1 cellular context compared by ENCODE assay signal in the genomic region with DNA sequence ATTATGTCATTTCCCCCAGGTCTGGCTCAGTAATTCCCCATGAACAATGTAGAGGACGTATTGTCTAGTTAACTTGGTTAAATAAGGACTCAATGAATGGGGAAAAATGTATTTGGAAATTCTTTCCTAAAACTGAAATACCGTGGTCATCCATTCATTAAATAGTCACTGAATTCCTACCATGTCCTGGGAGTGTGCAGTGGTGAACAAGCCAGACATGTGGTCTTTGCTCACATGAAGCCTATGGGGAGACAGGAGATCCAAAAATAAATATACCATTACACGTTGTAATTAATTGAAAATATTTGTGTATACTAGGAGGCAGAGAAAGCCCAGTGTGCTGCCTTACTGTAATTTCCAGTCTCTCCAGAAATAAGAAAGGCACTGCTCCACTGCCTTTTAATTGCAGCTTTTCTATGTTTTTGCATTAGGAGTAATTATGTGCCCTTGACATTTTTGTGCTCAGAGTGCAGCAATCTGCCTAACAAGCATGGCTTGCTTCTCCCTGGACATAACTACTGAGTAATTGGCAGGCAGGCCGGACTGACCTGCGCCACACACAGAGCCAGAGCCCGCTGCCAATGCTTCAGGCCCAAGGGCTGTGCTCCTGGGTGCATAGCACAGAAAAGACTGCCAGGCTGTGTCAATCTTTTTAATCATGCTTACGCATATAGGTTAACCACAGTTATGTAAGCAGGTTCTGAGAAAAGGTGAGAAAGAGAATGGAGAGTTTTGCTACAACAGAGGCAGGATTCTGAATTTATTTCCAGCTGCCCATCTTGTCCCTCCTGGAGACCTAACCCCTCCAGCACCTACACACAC.
TF ChIP-seq lines count a peak whose summit lies in the region.

No MANE protein-coding gene starts in this region.

TF ChIP-seq in WTC11, 78 proteins besides CTCF, POLR2A, EP300 and RAD21 (continued from another document):
- TF ChIP-seq PRDM15 (CRISPR knock-in tag; IDR thresholded peaks at IDR 0.05) (no peak), FOXK1 (CRISPR knock-in tag; IDR thresholded peaks at IDR 0.05) (no peak), JAZF1 (CRISPR knock-in tag; IDR thresholded peaks at IDR 0.05) (no peak), NFE2L1 (CRISPR knock-in tag; IDR thresholded peaks at IDR 0.05) (no peak), TCF7 (CRISPR knock-in tag; IDR thresholded peaks at IDR 0.05; ENCODE audit: low read depth) (no peak), FOXJ3 (CRISPR knock-in tag; IDR thresholded peaks at IDR 0.05; ENCODE audit: borderline replicate concordance) (no peak), SMAD4 (CRISPR knock-in tag; IDR thresholded peaks at IDR 0.05) (no peak), ZNF138 (CRISPR knock-in tag; conservative IDR thresholded peaks at IDR 0.05) (no peak), ZNF532 (CRISPR knock-in tag; IDR thresholded peaks at IDR 0.05; ENCODE audit: borderline replicate concordance) (no peak), GABPB1 (CRISPR knock-in tag; IDR thresholded peaks at IDR 0.05) (no peak)
- TF ChIP-seq, protein P1, sequence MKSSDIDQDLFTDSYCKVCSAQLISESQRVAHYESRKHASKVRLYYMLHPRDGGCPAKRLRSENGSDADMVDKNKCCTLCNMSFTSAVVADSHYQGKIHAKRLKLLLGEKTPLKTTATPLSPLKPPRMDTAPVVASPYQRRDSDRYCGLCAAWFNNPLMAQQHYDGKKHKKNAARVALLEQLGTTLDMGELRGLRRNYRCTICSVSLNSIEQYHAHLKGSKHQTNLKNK (CRISPR knock-in tag; IDR thresholded peaks at IDR 0.05), result no peak
- TF ChIP-seq, protein P2, sequence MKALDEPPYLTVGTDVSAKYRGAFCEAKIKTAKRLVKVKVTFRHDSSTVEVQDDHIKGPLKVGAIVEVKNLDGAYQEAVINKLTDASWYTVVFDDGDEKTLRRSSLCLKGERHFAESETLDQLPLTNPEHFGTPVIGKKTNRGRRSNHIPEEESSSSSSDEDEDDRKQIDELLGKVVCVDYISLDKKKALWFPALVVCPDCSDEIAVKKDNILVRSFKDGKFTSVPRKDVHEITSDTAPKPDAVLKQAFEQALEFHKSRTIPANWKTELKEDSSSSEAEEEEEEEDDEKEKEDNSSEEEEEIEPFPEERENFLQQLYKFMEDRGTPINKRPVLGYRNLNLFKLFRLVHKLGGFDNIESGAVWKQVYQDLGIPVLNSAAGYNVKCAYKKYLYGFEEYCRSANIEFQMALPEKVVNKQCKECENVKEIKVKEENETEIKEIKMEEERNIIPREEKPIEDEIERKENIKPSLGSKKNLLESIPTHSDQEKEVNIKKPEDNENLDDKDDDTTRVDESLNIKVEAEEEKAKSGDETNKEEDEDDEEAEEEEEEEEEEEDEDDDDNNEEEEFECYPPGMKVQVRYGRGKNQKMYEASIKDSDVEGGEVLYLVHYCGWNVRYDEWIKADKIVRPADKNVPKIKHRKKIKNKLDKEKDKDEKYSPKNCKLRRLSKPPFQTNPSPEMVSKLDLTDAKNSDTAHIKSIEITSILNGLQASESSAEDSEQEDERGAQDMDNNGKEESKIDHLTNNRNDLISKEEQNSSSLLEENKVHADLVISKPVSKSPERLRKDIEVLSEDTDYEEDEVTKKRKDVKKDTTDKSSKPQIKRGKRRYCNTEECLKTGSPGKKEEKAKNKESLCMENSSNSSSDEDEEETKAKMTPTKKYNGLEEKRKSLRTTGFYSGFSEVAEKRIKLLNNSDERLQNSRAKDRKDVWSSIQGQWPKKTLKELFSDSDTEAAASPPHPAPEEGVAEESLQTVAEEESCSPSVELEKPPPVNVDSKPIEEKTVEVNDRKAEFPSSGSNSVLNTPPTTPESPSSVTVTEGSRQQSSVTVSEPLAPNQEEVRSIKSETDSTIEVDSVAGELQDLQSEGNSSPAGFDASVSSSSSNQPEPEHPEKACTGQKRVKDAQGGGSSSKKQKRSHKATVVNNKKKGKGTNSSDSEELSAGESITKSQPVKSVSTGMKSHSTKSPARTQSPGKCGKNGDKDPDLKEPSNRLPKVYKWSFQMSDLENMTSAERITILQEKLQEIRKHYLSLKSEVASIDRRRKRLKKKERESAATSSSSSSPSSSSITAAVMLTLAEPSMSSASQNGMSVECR (CRISPR knock-in tag; IDR thresholded peaks at IDR 0.05; ENCODE audit: borderline replicate concordance), result no peak
